In the genomic region with DNA sequence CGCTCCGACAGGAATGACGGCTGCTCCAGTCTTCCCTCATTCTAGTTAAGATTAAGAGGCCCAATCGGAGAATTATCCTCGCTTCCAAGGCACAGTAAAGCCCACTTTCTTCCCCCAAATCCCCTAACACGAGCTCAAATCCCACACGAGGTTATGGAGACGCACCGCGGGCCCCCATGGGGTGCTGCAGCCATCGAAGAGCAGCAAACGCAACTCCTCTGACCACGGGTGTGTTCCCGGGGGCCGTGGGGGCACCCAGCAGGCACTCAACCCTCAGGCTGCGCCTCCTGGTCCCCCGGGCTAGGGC, we compare ENCODE assay signal across 9 cellular contexts. TPM values are rescaled to one million over a fixed set of nuclear protein-coding genes. Genes with fewer than 3 reads are reported as not detected.
A peak's percentile ranks its signal among the peaks of the same experiment; 100 is the strongest.
DNase-seq lines count a peak whose midpoint lies in the region; ATAC-seq and TF ChIP-seq lines count a peak whose summit lies in the region.
"Had no signal": no experiment of that assay in that cellular context is flagged by ENCODE, and none has a peak within 500 bp of the region (broad histone marks: within the 10 kb centered on the region; RNA-seq: fewer than 3 reads in every experiment).

No MANE protein-coding gene starts in this region.

- ATAC-seq in GM21360 (IDR thresholded peaks at IDR 0.05; ENCODE audit: unreplicated experiment): no peak

- peak overlapping the region; percentile 91 for H3K27ac Mint-ChIP-seq in activated T-cell treated with anti-CD3 and anti-CD28 coated beads, Interleukin-2, amount 50 U/mL, for 24 hours
- peak overlapping the region in 2 of 3 experiments; percentile 34 to 38 for H3K27ac Mint-ChIP-seq in nephron

- H3K36me3 Mint-ChIP-seq in activated T-cell treated with anti-CD3 and anti-CD28 coated beads, Interleukin-2, amount 50 U/mL, for 24 hours (ENCODE audit: low read depth): peaks cover 56% of the 10 kb centered on the region
- H3K36me3 Mint-ChIP-seq in nephron (ENCODE audit: low read depth): peaks cover 18% of the 10 kb centered on the region

- TF ChIP-seq CTCF in dorsolateral prefrontal cortex (IDR thresholded peaks at IDR 0.05 in 54 of 56, conservative IDR thresholded peaks at IDR 0.05 in 2 of 56; ENCODE audit: low read depth in 1 of 56, partially characterized antibody in 56 of 56) (no peak), nephron (IDR thresholded peaks at IDR 0.05; ENCODE audit: unreplicated experiment in 3 of 3) (no peak)

- no peak overlapping the region for H3K27ac ChIP-seq in Karpas-422 (ENCODE audit: low read length)
- peak overlapping the region in 55 of 59 donors; percentile 19 to 93 (median 77) for H3K27ac ChIP-seq in dorsolateral prefrontal cortex

- peak overlapping the region; percentile 94 for H3K4me3 Mint-ChIP-seq in activated T-cell treated with anti-CD3 and anti-CD28 coated beads, Interleukin-2, amount 50 U/mL, for 24 hours
- H3K4me3 Mint-ChIP-seq in nephron: peak overlapping the region; percentile 94 to 96 (median 96)

- peaks cover 9% of the 10 kb centered on the region; the same call in 1 of the 2 replicates for H3K36me3 ChIP-seq in Karpas-422 (ENCODE audit: insufficient read depth, low read length)

- peaks cover 25% of the 10 kb centered on the region for H3K79me2 ChIP-seq in Karpas-422 (ENCODE audit: low read length)

- peaks cover 31% of the 10 kb centered on the region for H3K4me1 ChIP-seq in Karpas-422 (ENCODE audit: low read length)

- H3K27me3 ChIP-seq in Karpas-422 (ENCODE audit: low read length) (no peaks in the 10 kb centered on the region), dorsolateral prefrontal cortex (no peaks in the 10 kb centered on the region)

- H3K4me2 ChIP-seq in Karpas-422 (ENCODE audit: low read depth, low read length, poor library complexity, severe bottlenecking): peak overlapping the region; percentile 84

- H4K20me1 ChIP-seq in Karpas-422 (ENCODE audit: insufficient read depth, low read depth, low read length): peaks cover 16% of the 10 kb centered on the region

- H3K27me3 Mint-ChIP-seq in activated T-cell treated with anti-CD3 and anti-CD28 coated beads, Interleukin-2, amount 50 U/mL, for 24 hours: no peaks in the 10 kb centered on the region
- peaks cover 4% of the 10 kb centered on the region for H3K27me3 Mint-ChIP-seq in nephron (ENCODE audit: low read depth)

- H3K9me3 ChIP-seq in Karpas-422 (ENCODE audit: low read length): no peaks in the 10 kb centered on the region

- peak overlapping the region; percentile 99 for H3K9ac ChIP-seq in Karpas-422 (ENCODE audit: low read length)

- intact Hi-C loops in dorsolateral prefrontal cortex (cut with DNase I): loop anchor here (10.0 kb wide), 1 partner anchor 111 kb away; the partner anchor contains the start of gene NDUFA10 (in 2 of the 2)

- DNase-seq in activated T-cell treated with anti-CD3 and anti-CD28 coated beads, Interleukin-2, amount 50 U/mL, for 24 hours: no peak
- no peak for DNase-seq in activated T-cell treated with anti-CD3 and anti-CD28 coated beads, Interleukin-2, amount 50 U/mL, for 1 hour
- DNase-seq in Karpas-422 (peak; percentile 43), dorsolateral prefrontal cortex (no peak), DMS114 treated with DMSO at 0.1 percent for 48 hours (lab: John Stamatoyannopoulos, UW; ENCODE audit: unreplicated experiment) (no peak), NCI-H345 (lab: John Stamatoyannopoulos, UW) (no peak)

- no peaks in the 10 kb centered on the region for H3K9me3 Mint-ChIP-seq in activated T-cell treated with anti-CD3 and anti-CD28 coated beads, Interleukin-2, amount 50 U/mL, for 24 hours
- no peaks in the 10 kb centered on the region for H3K9me3 Mint-ChIP-seq in nephron

- H3K9me2 ChIP-seq in Karpas-422 (replicated peaks; ENCODE audit: insufficient read depth, low read length): no peaks in the 10 kb centered on the region

- H3K4me1 Mint-ChIP-seq in activated T-cell treated with anti-CD3 and anti-CD28 coated beads, Interleukin-2, amount 50 U/mL, for 24 hours (ENCODE audit: low read depth): peaks cover 31% of the 10 kb centered on the region
- peaks cover 21% of the 10 kb centered on the region for H3K4me1 Mint-ChIP-seq in nephron

- H2AFZ ChIP-seq in Karpas-422 (ENCODE audit: low read length): peak overlapping the region; percentile 99

- H3K4me3 ChIP-seq in Karpas-422 (ENCODE audit: low read length) (peak overlapping the region; percentile 100), dorsolateral prefrontal cortex (peak overlapping the region; percentile 71 to 100 (median 97))

RNA-seq across cellular contexts. Expression of gene COPS9, which starts 0.4 kb away (rescaled TPM):
- 214 and 375 TPM in 2 replicates for total RNA-seq in Karpas-422 (2014; rRNA removed; shearing (Covaris generic); ENCODE audit: low replicate concordance)
- total RNA-seq in dorsolateral prefrontal cortex: 100 to 1,000 TPM; 143 to 327 (median 229) TPM

RNA-seq across cellular contexts. Expression of gene OTOS, which starts 4.8 kb away (rescaled TPM):
- total RNA-seq in Karpas-422 (2014; rRNA removed; shearing (Covaris generic); ENCODE audit: low replicate concordance): not detected in 2 replicates
- total RNA-seq in dorsolateral prefrontal cortex: 10 to 100 TPM in 5 of 120 experiments, 1 to 10 TPM in 112, under 1 TPM in 1, not detected in 2; 0.83 to 16.8 (median 4.5) TPM
- total RNA-seq: dermis microvascular lymphatic vessel endothelial cell had no signal
